In genomic region chr3:167651820-167652219, GRCh38 we compare ENCODE assay signal across 11 cellular contexts. TPM values are rescaled to one million over a fixed set of nuclear protein-coding genes. Genes with fewer than 3 reads are reported as not detected.
"Had no signal": no experiment of that assay in that cellular context is flagged by ENCODE, and none has a peak within 500 bp of the region (broad histone marks: within the 10 kb centered on the region; RNA-seq: fewer than 3 reads in every experiment).

No MANE protein-coding gene starts in this region.

- FAIRE-seq: K562 had no signal

- H3K4me3 ChIP-seq: HAP-1, K562 had no signal

- H3K9me3 ChIP-seq: HAP-1 had no signal

- H3K27ac Mint-ChIP-seq: HFFc6 had no signal

- ATAC-seq: HCT116, K562 had no signal

- DNase-seq: GOT3, H7, HFFc6, IMR-90, KG1 had no signal

- H3K27ac ChIP-seq: HL-60 had no signal

- H3K4me3 Mint-ChIP-seq: HFFc6 had no signal

- H3K36me3 ChIP-seq: HAP-1 had no signal

- H3K9me3 Mint-ChIP-seq: HFFc6 had no signal

RNA-seq across cellular contexts. Expression of gene WDR49, which starts 1.9 kb away (rescaled TPM):
- total RNA-seq: H4, HFFc6, HT1080, IMR-90, K562 had no signal
- polyA plus RNA-seq: IMR-90, K562 had no signal
